8 cellular contexts compared by ENCODE assay signal in the genomic region with DNA sequence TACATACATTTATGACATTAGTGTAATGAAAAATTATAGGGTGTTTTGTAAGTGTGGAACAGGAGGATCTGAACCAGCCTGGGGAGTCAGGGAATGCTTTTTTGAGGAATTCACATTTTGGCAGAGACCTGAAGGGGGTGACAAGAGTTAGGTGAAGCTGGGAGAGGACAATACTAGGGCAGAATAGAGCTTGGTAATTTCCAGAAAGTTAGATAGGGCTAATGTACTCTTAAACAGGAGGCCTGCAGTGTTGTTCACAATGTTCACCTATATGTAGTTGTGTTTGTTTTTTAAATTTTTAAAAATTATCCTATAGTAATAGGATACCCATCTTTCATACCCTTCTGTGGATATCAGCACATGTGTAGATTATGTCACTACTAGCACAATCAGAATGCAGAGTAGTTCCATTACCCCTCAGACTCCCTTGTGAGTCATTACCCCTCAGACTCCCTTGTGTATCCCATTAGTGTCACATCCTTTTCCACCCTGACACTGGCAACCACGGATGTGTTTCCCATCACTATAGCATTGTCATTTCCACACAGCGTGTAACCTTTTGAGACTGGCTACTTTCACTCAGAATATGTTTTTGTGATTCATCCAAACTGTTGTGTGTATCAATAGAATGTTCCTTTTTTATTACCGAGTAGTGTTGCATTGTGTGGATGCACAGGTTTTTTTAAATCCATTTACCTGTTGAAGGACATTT. TPM values are rescaled to one million over a fixed set of nuclear protein-coding genes. Genes with fewer than 3 reads are reported as not detected.
A peak's percentile ranks its signal among the peaks of the same experiment; 100 is the strongest.
DNase-seq lines count a peak whose midpoint lies in the region; ATAC-seq and TF ChIP-seq lines count a peak whose summit lies in the region.

No MANE protein-coding gene starts in this region.

- peak overlapping the region; percentile 31 for H3K27ac ChIP-seq in osteoblast (ENCODE audit: low read depth, low read length)
- no peak overlapping the region for H3K27ac ChIP-seq in CD8-positive, alpha-beta memory T cell (ENCODE audit: low read depth, low read length)

- H3K27me3 ChIP-seq in osteoblast (ENCODE audit: insufficient read depth, low read length): no peaks in the 10 kb centered on the region
- H3K27me3 ChIP-seq in CD8-positive, alpha-beta memory T cell (ENCODE audit: insufficient read depth, low read length, poor library complexity, severe bottlenecking): no peaks in the 10 kb centered on the region

- CTCF ChIA-PET in CD8-positive, alpha-beta memory T cell (lab: Charles Lee): interaction anchor here (0.6 kb wide), 1 partner anchor 50 kb away, joined by 3 read pairs; no protein-coding TSS in a partner anchor

- peak overlapping the region; percentile 3 for H3K4me2 ChIP-seq in osteoblast (ENCODE audit: insufficient read depth, low read length)

- H4K20me1 ChIP-seq in osteoblast (ENCODE audit: insufficient read depth, low read length): no peaks in the 10 kb centered on the region

- peaks cover 6 to 21% (median 19%) of the 10 kb centered on the region in 3 donors for H3K36me3 Mint-ChIP-seq in CD8-positive, alpha-beta memory T cell

- POLR2A ChIA-PET in CD8-positive, alpha-beta memory T cell (lab: Charles Lee): no interaction called here

- H3K27ac Mint-ChIP-seq in CD8-positive, alpha-beta memory T cell: peak overlapping the region in 2 of 8 donors; percentile 16 to 39

- DNase-seq in COLO829 (ENCODE audit: low spot score): peak; percentile 87
- DNase-seq in HS-27A (ENCODE audit: low read depth): peak; percentile 56
- peak; percentile 84 for DNase-seq in astrocyte of the hippocampus (ENCODE audit: low read depth, low spot score)
- DNase-seq in osteoblast (ENCODE audit: insufficient read length, low spot score, missing footprints): peak; percentile 94
- DNase-seq in CD8-positive, alpha-beta memory T cell: no peak

- H3K4me3 ChIP-seq in osteoblast (ENCODE audit: insufficient read depth, low read length): no peak overlapping the region
- H3K4me3 ChIP-seq in CD8-positive, alpha-beta memory T cell (ENCODE audit: low read length): no peak overlapping the region

- no peaks in the 10 kb centered on the region for H3K79me2 ChIP-seq in osteoblast (ENCODE audit: insufficient read depth, low read length)

- ATAC-seq in HG03095 (IDR thresholded peaks at IDR 0.05; ENCODE audit: unreplicated experiment): no peak
- no peak for ATAC-seq in HG03139 (IDR thresholded peaks at IDR 0.05; ENCODE audit: unreplicated experiment)
- ATAC-seq in GM21360 (IDR thresholded peaks at IDR 0.05; ENCODE audit: unreplicated experiment): no peak

- no peaks in the 10 kb centered on the region for H3K36me3 ChIP-seq in osteoblast (ENCODE audit: insufficient read depth, low read length)
- no peaks in the 10 kb centered on the region for H3K36me3 ChIP-seq in CD8-positive, alpha-beta memory T cell (ENCODE audit: insufficient read depth, low read length)

- H3K9me3 ChIP-seq in osteoblast (ENCODE audit: low read depth, low read length): no peaks in the 10 kb centered on the region
- no peaks in the 10 kb centered on the region for H3K9me3 ChIP-seq in CD8-positive, alpha-beta memory T cell (ENCODE audit: low read length)

- H3K4me3 Mint-ChIP-seq in CD8-positive, alpha-beta memory T cell: no peak overlapping the region

- peaks cover 8 to 9% (median 9%) of the 10 kb centered on the region in 3 donors for H3K4me1 Mint-ChIP-seq in CD8-positive, alpha-beta memory T cell

- no peak overlapping the region for H2AFZ ChIP-seq in osteoblast (ENCODE audit: low read length)

- H3K4me1 ChIP-seq in osteoblast (ENCODE audit: insufficient read depth, low read length): peaks cover 18% of the 10 kb centered on the region
- no peaks in the 10 kb centered on the region for H3K4me1 ChIP-seq in CD8-positive, alpha-beta memory T cell (ENCODE audit: insufficient read depth, low read length)

- no peaks in the 10 kb centered on the region for H3K27me3 Mint-ChIP-seq in CD8-positive, alpha-beta memory T cell

- H3K9me3 Mint-ChIP-seq in CD8-positive, alpha-beta memory T cell: no peaks in the 10 kb centered on the region

- TF ChIP-seq CTCF in osteoblast (IDR thresholded peaks at IDR 0.05; ENCODE audit: extremely low read depth, low read depth, low read length): no peak

RNA-seq across cellular contexts. Expression of a gene that starts 43.1 kb away (rescaled TPM):
- 40.5 and 51.0 TPM in 2 replicates for total RNA-seq in osteoblast
- 1 to 10 TPM; 6.1 to 6.2 TPM for total RNA-seq in CD8-positive, alpha-beta memory T cell
- 9.5 TPM for polyA plus RNA-seq in CD8-positive, alpha-beta memory T cell

Comparison
In these comparisons a context has a peak if more than half of its experiments do, and no peak if none do; other contexts are left out.
1. DNase-seq: peak in COLO829 (single experiment), HS-27A (single experiment), astrocyte of the hippocampus (single experiment) and osteoblast (single experiment); none in CD8-positive, alpha-beta memory T cell (0 of 5).